ENCODE assay signal across 24 cellular contexts in the genomic region with DNA sequence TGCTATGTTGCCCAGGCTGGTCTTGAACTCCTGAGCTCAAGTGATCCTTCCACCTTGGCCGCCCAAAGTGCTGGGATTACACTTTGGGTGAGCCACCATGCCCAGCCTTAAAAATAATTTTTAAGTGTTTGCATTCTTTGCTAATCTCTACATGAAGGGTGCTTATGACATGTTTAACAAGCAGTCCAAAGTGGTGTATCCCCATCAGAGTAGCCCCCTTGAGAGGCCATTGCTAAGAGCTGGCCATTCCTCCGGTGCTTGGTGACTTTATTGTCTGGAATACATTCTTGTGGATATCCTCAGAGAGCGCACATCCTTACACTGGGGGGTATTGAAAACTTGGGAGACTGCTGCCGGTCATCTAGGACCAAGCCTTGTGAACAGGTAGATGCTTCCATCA.
DNase-seq lines count a peak whose midpoint lies in the region; ATAC-seq, FAIRE-seq and TF ChIP-seq lines count a peak whose summit lies in the region.
"Had no signal": no experiment of that assay in that cellular context is flagged by ENCODE, and none has a peak within 500 bp of the region (broad histone marks: within the 10 kb centered on the region; RNA-seq: fewer than 3 reads in every experiment).

No MANE protein-coding gene starts in this region.

- no peak for FAIRE-seq in H54 (lab: Jason Lieb, UNC)
- FAIRE-seq: A204.1, D721Med, GM12891, GM18507, H1 had no signal

- peak overlapping the region; percentile 82 for H3K27ac ChIP-seq in cardiac muscle cell
- no peak overlapping the region for H3K27ac ChIP-seq in left ventricle myocardium inferior (replicated peaks)
- no peak overlapping the region for H3K27ac ChIP-seq in left lung
- no peak overlapping the region for H3K27ac ChIP-seq in upper lobe of right lung
- H3K27ac ChIP-seq: 22Rv1; BLaER1 treated with 17β-estradiol and CSF1 and Interleukin-3, amounts not matched to agents 10 nM and 100 nM had no signal

- TF ChIP-seq CTCF in cardiac muscle cell (IDR thresholded peaks at IDR 0.05; ENCODE audit: low read depth, low read length) (no peak), left ventricle myocardium inferior (IDR thresholded peaks at IDR 0.05; ENCODE audit: borderline replicate concordance) (no peak), left lung (IDR thresholded peaks at IDR 0.05) (no peak), omental fat pad (IDR thresholded peaks at IDR 0.05) (no peak), upper lobe of right lung (IDR thresholded peaks at IDR 0.05) (no peak)

- no peak for TF ChIP-seq POLR2A in H54 (IDR thresholded peaks at IDR 0.05; ENCODE audit: low read depth, low read length)

- H3K9me3 ChIP-seq in cardiac muscle cell (ENCODE audit: low read depth), result no peaks in the 10 kb centered on the region
- peaks cover 5% of the 10 kb centered on the region for H3K9me3 ChIP-seq in left ventricle myocardium inferior (replicated peaks)
- no peaks in the 10 kb centered on the region for H3K9me3 ChIP-seq in left lung
- no peaks in the 10 kb centered on the region for H3K9me3 ChIP-seq in upper lobe of right lung
- H3K9me3 ChIP-seq: BE2C had no signal

- ATAC-seq in left lung, result peak; percentile 89
- ATAC-seq in omental fat pad (ENCODE audit: low FRiP score), result peak; percentile 44
- peak; percentile 79 for ATAC-seq in upper lobe of right lung
- ATAC-seq: HCT116 had no signal

- H3K27me3 ChIP-seq in cardiac muscle cell (no peaks in the 10 kb centered on the region), left ventricle myocardium inferior (ENCODE audit: low read depth) (no peaks in the 10 kb centered on the region), left lung (no peaks in the 10 kb centered on the region), upper lobe of right lung (no peaks in the 10 kb centered on the region)
- H3K27me3 ChIP-seq: BE2C; BLaER1 treated with 17β-estradiol and CSF1 and Interleukin-3, amounts not matched to agents 10 nM and 100 nM had no signal

- peak; percentile 9 to 56 for DNase-seq in cardiac muscle cell (ENCODE audit: low read depth in 1 of 2, low spot score in 1 of 2)
- no peak for DNase-seq in left ventricle myocardium inferior
- DNase-seq in left lung, result no peak
- no peak for DNase-seq in omental fat pad (ENCODE audit: low spot score)
- no peak for DNase-seq in upper lobe of right lung
- no peak for DNase-seq in HUDEP-2 (lab: John Stamatoyannopoulos, UW; ENCODE audit: unreplicated experiment in 76 of 76)
- no peak for DNase-seq in H54 (ENCODE audit: insufficient read length, low spot score)
- no peak for DNase-seq in stimulated activated CD8-positive, alpha-beta memory T cell treated with anti-CD3 and anti-CD28 coated beads, Interleukin-4, amount 100 ng/mL, for 48 hours
- DNase-seq: CD4-positive, alpha-beta T cell; CD8-positive, alpha-beta memory T cell; DMS 273 treated with DMSO at 0.1 percent for 48 hours; DMS53; DMS79 treated with DMSO at 0.1 percent for 48 hours; GF-D8; H9 had no signal

- intact Hi-C loops in left ventricle myocardium inferior (cut with micrococcal nuclease), result no loop called here
- intact Hi-C loops in left lung (cut with DNase I), result no loop called here
- intact Hi-C loops in upper lobe of right lung (cut with DNase I), result no loop called here

- H3K4me3 ChIP-seq in cardiac muscle cell (no peak overlapping the region), left ventricle myocardium inferior (no peak overlapping the region), left lung (no peak overlapping the region), upper lobe of right lung (no peak overlapping the region)
- H3K4me3 ChIP-seq: BLaER1 treated with 17β-estradiol and CSF1 and Interleukin-3, amounts not matched to agents 10 nM and 100 nM had no signal

- H3K36me3 ChIP-seq in cardiac muscle cell (no peaks in the 10 kb centered on the region), left ventricle myocardium inferior (no peaks in the 10 kb centered on the region), left lung (peaks cover 0 to 10% of the 10 kb centered on the region in 2 donors), upper lobe of right lung (no peaks in the 10 kb centered on the region)
- H3K36me3 ChIP-seq: BE2C had no signal

- H3K4me1 ChIP-seq in cardiac muscle cell (ENCODE audit: low read depth) (peaks cover 47% of the 10 kb centered on the region), left ventricle myocardium inferior (peaks cover 44% of the 10 kb centered on the region), left lung (peaks cover 0 to 9% of the 10 kb centered on the region in 2 donors), upper lobe of right lung (peaks cover 4% of the 10 kb centered on the region)

Comparison
In these comparisons a context has a peak if more than half of its experiments do, and no peak if none do; other contexts are left out.
1. DNase-seq: peak in cardiac muscle cell (2 of 2); none in left ventricle myocardium inferior (single experiment), left lung (0 of 2), omental fat pad (single experiment), upper lobe of right lung (single experiment), HUDEP-2 (0 of 76), H54 (single experiment) and stimulated activated CD8-positive, alpha-beta memory T cell treated with anti-CD3 and anti-CD28 coated beads, Interleukin-4, amount 100 ng/mL, for 48 hours (single experiment).
2. Peak in every context shown above with its lines, with median percentiles within 50 percentile points of each other: ATAC-seq.